In the genomic region with DNA sequence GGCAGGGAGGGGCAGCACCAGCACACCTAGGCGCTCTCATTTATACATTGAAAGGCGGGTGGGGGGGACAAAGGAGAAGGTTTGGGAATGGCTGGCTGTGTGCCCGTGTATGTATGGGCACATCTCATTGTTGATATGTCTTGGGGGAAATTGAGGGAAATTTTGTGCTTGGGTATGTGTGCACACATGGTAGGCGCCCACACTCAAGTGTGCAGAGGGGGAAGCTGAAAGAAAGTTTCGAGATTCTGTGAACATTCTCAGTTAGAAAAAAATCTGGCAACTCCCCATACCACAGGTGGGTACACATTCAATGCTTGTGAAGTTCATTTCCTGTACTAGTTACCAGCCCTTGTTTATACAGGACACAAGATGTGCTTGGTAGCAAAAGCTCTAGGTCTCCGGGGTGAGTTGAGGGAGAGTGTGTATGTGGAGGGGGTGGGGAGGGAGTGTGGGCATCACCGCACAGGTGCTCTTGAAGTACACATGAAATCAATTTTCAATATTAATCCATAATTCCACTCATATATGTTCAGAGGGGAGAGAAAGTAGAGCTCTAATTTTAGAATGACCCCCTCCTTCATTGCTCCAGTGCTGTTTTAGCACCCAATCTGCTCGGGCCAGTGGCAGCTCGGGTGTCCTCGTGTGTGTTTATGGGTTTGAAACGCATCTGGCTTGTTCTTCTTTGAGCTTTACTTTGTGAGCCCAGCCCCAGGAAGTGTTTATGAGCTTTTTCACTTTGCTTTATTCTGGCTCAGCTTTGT, we compare ENCODE assay signal across 8 cellular contexts.
A peak's percentile ranks its signal among the peaks of the same experiment; 100 is the strongest.
DNase-seq lines count a peak whose midpoint lies in the region; ATAC-seq, FAIRE-seq and TF ChIP-seq lines count a peak whose summit lies in the region.

No MANE protein-coding gene starts in this region.

- no peak overlapping the region for H3K23ac ChIP-seq in H1 (ENCODE audit: insufficient read length)

- no peak overlapping the region for H2BK15ac ChIP-seq in H1 (ENCODE audit: low read length)

- TF ChIP-seq RAD21 in H1 (IDR thresholded peaks at IDR 0.05 in 1 of 2, conservative IDR thresholded peaks at IDR 0.05 in 1 of 2; ENCODE audit: low read depth in 2 of 2, low read length in 2 of 2) = no peak

- H3K79me2 ChIP-seq in DND-41 (ENCODE audit: insufficient read depth, low read length) (no peaks in the 10 kb centered on the region), H1 (ENCODE audit: control insufficient read depth in 1 of 2, insufficient read depth in 2 of 2, low read length in 2 of 2) (no peaks in the 10 kb centered on the region)

- TF ChIP-seq EP300 in H1 (IDR thresholded peaks at IDR 0.05; ENCODE audit: borderline replicate concordance in 1 of 2, low read depth in 2 of 2, low read length in 2 of 2) = no peak

- DNase-seq in DND-41 = no peak
- DNase-seq in M059J (ENCODE audit: low read depth) = peak; percentile 69
- DNase-seq in H1 (ENCODE audit: low read depth in 1 of 2, low spot score in 2 of 2) = no peak
- DNase-seq in stimulated activated naive CD4-positive, alpha-beta T cell (lab: John Stamatoyannopoulos, UW) = peak; percentile 11 to 83 (median 56)
- DNase-seq in NCI-H69 (lab: John Stamatoyannopoulos, UW) = no peak
- no peak for DNase-seq in aorta
- DNase-seq in MG63 = no peak

- H4K5ac ChIP-seq in H1 (ENCODE audit: insufficient read length, low read depth, low read length) = no peak overlapping the region

- ATAC-seq in DND-41 (ENCODE audit: insufficient read depth, low read depth) (peak; percentile 67), GM21526 (IDR thresholded peaks at IDR 0.05; ENCODE audit: low FRiP score, unreplicated experiment) (peak; percentile 52), aorta (ENCODE audit: low FRiP score) (no peak)

- no peak overlapping the region for H3K4ac ChIP-seq in H1 (replicated peaks; ENCODE audit: insufficient read length, low read depth, low read length)

- POLR2A ChIA-PET in H1 (lab: Charles Lee; ENCODE audit: partially characterized antibody) = interaction anchor here (0.8 to 1.1 kb wide), 3 partner anchors 14 to 34 kb away, joined by 3 to 4 read pairs (median 3); no protein-coding TSS in a partner anchor

- peak overlapping the region; percentile 93 for H2BK12ac ChIP-seq in H1 (ENCODE audit: low read depth, low read length)

- H3K36me3 ChIP-seq in DND-41 (ENCODE audit: insufficient read depth, low read length) (no peaks in the 10 kb centered on the region), H1 (ENCODE audit: control insufficient read depth in 2 of 4, insufficient read depth in 4 of 4, low read length in 3 of 4) (no peaks in the 10 kb centered on the region), aorta (ENCODE audit: control insufficient read depth in 1 of 2, insufficient read depth in 2 of 2, low read length in 1 of 2) (no peaks in the 10 kb centered on the region), MG63 (no peaks in the 10 kb centered on the region)

- H4K91ac ChIP-seq in H1 (replicated peaks; ENCODE audit: insufficient read length, low read length) = peak overlapping the region; percentile 75

- H3K18ac ChIP-seq in H1 (ENCODE audit: extremely low read depth, low read length) = peak overlapping the region; percentile 75; the same call in 1 of the 2 replicates

- no peak overlapping the region for H4K8ac ChIP-seq in H1 (ENCODE audit: extremely low read depth, insufficient read depth, low read length)

- peaks cover 16% of the 10 kb centered on the region for H3K4me1 ChIP-seq in DND-41 (ENCODE audit: insufficient read depth, low read length)
- peaks cover 0 to 6% (median 4%) of the 10 kb centered on the region in 4 experiments; a peak in 4 of 7 replicates for H3K4me1 ChIP-seq in H1 (replicated peaks in 1 of 4; ENCODE audit: control insufficient read depth in 3 of 4, insufficient read depth in 4 of 4, low read length in 3 of 4)
- H3K4me1 ChIP-seq in aorta (ENCODE audit: control insufficient read depth in 1 of 2, insufficient read depth in 2 of 2, low read length in 2 of 2) = peaks cover 0 to 4% of the 10 kb centered on the region in 2 donors

- H4K20me1 ChIP-seq in DND-41 (ENCODE audit: insufficient read depth, low read length) = no peaks in the 10 kb centered on the region
- H4K20me1 ChIP-seq in H1 (replicated peaks in 1 of 2; ENCODE audit: control insufficient read depth in 1 of 2, insufficient read depth in 2 of 2, low read length in 2 of 2) = no peaks in the 10 kb centered on the region

- peak overlapping the region; percentile 15; the same call in 1 of the 2 replicates for H3K27ac ChIP-seq in DND-41 (ENCODE audit: low read length)
- no peak overlapping the region for H3K27ac ChIP-seq in H1 (ENCODE audit: low read depth, low read length)
- H3K27ac ChIP-seq in aorta (ENCODE audit: low read depth in 1 of 2, low read length in 2 of 2) = no peak overlapping the region

- no peak for TF ChIP-seq POLR2A in H1 (IDR thresholded peaks at IDR 0.05; ENCODE audit: control extremely low read depth in 1 of 2, low read depth in 2 of 2, low read length in 2 of 2)

- H3K9ac ChIP-seq in DND-41 (ENCODE audit: low read depth, low read length) = no peak overlapping the region
- no peak overlapping the region for H3K9ac ChIP-seq in H1 (replicated peaks in 1 of 4; ENCODE audit: extremely low read depth in 1 of 4, low read depth in 3 of 4, low read length in 3 of 4)

- H3K27me3 ChIP-seq in DND-41 (ENCODE audit: insufficient read depth, low read length, poor library complexity) (no peaks in the 10 kb centered on the region), H1 (replicated peaks in 1 of 4; ENCODE audit: control insufficient read depth in 3 of 4, extremely low read depth in 1 of 4, insufficient read depth in 3 of 4, low read length in 3 of 4) (no peaks in the 10 kb centered on the region), aorta (ENCODE audit: control insufficient read depth in 1 of 2, insufficient read depth in 2 of 2, low read length in 1 of 2) (no peaks in the 10 kb centered on the region), MG63 (no peaks in the 10 kb centered on the region)

- peak overlapping the region; percentile 92; the same call in 1 of the 2 replicates for H2BK20ac ChIP-seq in H1 (ENCODE audit: low read length)

- H3K14ac ChIP-seq in H1 (ENCODE audit: insufficient read length) = no peak overlapping the region

- H3K4me2 ChIP-seq in DND-41 (ENCODE audit: insufficient read depth, low read length) (no peak overlapping the region), H1 (ENCODE audit: insufficient read depth in 1 of 2, low read depth in 2 of 2, low read length in 2 of 2) (no peak overlapping the region)

- intact Hi-C loops in aorta (cut with DNase I) = no loop called here

- H3K9me3 ChIP-seq in DND-41 (ENCODE audit: insufficient read depth, low read length, severe bottlenecking) (no peaks in the 10 kb centered on the region), H1 (ENCODE audit: insufficient read depth in 2 of 2, low read depth in 1 of 2, low read length in 1 of 2) (no peaks in the 10 kb centered on the region), aorta (ENCODE audit: control insufficient read depth, low read length) (no peaks in the 10 kb centered on the region), MG63 (no peaks in the 10 kb centered on the region)

- no peak overlapping the region for H2BK120ac ChIP-seq in H1 (replicated peaks; ENCODE audit: low read depth, low read length)

- TF ChIP-seq CTCF in DND-41 (IDR thresholded peaks at IDR 0.05; ENCODE audit: borderline replicate concordance, extremely low read depth, low read length, poor library complexity, severe bottlenecking) (no peak), H1 (IDR thresholded peaks at IDR 0.05; ENCODE audit: control extremely low read depth in 1 of 3, insufficient read depth in 1 of 3, low read depth in 1 of 3, low read length in 3 of 3) (no peak)

- CTCF ChIA-PET in H1 (lab: Charles Lee; ENCODE audit: partially characterized antibody) = interaction anchor here (0.9 to 1.5 kb wide), 5 partner anchors 12 to 316 kb away, joined by 3 to 4 read pairs (median 3); no protein-coding TSS in a partner anchor

- no peak overlapping the region for H2AFZ ChIP-seq in DND-41 (ENCODE audit: low read depth, low read length)
- no peak overlapping the region for H2AFZ ChIP-seq in H1 (ENCODE audit: low read length)

- no peak for FAIRE-seq in H1 (lab: Jason Lieb, UNC)

- no peak overlapping the region for H3K56ac ChIP-seq in H1 (replicated peaks; ENCODE audit: insufficient read length, low read depth, low read length)

- H3K23me2 ChIP-seq in H1 (ENCODE audit: low read depth, low read length) = no peaks in the 10 kb centered on the region

- WGBS in H1 (ENCODE audit: extremely low coverage in 1 of 2, insufficient coverage in 1 of 2, insufficient read length in 1 of 2, insufficient replicate concordance in 2 of 2, low coverage in 1 of 2, low lambda C conversion rate in 2 of 2, missing lambda C conversion rate in 1 of 2), 2 experiments = 95% methylated on average over 11 of the region's 11 CpGs; no CpG with 5 or more reads in 1 of the 2 experiments
- WGBS in aorta, 2 donors = 73 to 83% methylated on average over 11 of the region's 11 CpGs

- no peak overlapping the region for H3K4me3 ChIP-seq in DND-41 (ENCODE audit: low read depth in 1 of 2, low read length in 2 of 2)
- no peak overlapping the region for H3K4me3 ChIP-seq in H1 (ENCODE audit: extremely low read depth in 1 of 4, insufficient read depth in 2 of 4, low read depth in 3 of 4, low read length in 4 of 4)
- no peak overlapping the region for H3K4me3 ChIP-seq in aorta (ENCODE audit: low read length in 2 of 2)
- no peak overlapping the region for H3K4me3 ChIP-seq in MG63

- 0 out of 2 replicates have a peak overlapping the region, but pooled peaks have one; percentile 66 for H2BK5ac ChIP-seq in H1 (ENCODE audit: low read depth, low read length)

- H3K79me1 ChIP-seq in H1 (ENCODE audit: low read depth, low read length) = no peaks in the 10 kb centered on the region

- H2AK5ac ChIP-seq in H1 (ENCODE audit: low read depth, low read length) = 0 out of 2 replicates have a peak overlapping the region, but pooled peaks have one; percentile 46

TF ChIP-seq in H1, 55 proteins besides CTCF, POLR2A, EP300 and RAD21:
- TF ChIP-seq HDAC6 (IDR thresholded peaks at IDR 0.05; ENCODE audit: low read depth, low read length) = no peak
- no peak for TF ChIP-seq JUND (IDR thresholded peaks at IDR 0.05; ENCODE audit: low read length)

Comparison
In these comparisons a context has a peak if more than half of its experiments do, and no peak if none do; other contexts are left out.
1. DNase-seq: peak in M059J (single experiment) and stimulated activated naive CD4-positive, alpha-beta T cell (6 of 6); none in DND-41 (single experiment), H1 (0 of 2), NCI-H69 (single experiment), aorta (0 of 2) and MG63 (single experiment).